Comparison of ENCODE assay signal across 3 cellular contexts in the genomic region with DNA sequence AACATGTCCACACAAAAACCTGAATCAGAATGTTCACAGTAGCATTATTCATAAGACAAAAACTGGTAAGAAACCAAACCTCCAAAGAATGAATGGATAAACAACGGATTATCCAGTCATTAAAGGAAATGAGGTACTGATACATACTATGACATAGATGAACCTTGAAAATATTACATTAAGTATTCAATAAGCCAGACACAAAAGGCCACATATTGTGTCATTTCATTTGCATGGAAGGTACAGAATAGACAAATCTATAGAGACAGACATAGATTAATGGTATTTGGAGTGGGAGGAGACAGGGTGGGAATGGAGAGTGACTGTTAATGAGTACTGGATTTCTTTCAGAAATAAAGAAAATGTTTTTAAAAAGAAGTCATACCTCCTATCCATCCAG. TPM values are rescaled to one million over a fixed set of nuclear protein-coding genes. Genes with fewer than 3 reads are reported as not detected.
"Had no signal": no experiment of that assay in that cellular context is flagged by ENCODE, and none has a peak within 500 bp of the region (broad histone marks: within the 10 kb centered on the region; RNA-seq: fewer than 3 reads in every experiment).

No MANE protein-coding gene starts in this region.

RNA-seq across cellular contexts. Expression of a gene that starts 39.9 kb away (rescaled TPM):
- total RNA-seq: HT-29, HT1080 had no signal
- polyA plus RNA-seq: K562 had no signal
